Comparison of ENCODE assay signal across 1 cellular context in the genomic region with DNA sequence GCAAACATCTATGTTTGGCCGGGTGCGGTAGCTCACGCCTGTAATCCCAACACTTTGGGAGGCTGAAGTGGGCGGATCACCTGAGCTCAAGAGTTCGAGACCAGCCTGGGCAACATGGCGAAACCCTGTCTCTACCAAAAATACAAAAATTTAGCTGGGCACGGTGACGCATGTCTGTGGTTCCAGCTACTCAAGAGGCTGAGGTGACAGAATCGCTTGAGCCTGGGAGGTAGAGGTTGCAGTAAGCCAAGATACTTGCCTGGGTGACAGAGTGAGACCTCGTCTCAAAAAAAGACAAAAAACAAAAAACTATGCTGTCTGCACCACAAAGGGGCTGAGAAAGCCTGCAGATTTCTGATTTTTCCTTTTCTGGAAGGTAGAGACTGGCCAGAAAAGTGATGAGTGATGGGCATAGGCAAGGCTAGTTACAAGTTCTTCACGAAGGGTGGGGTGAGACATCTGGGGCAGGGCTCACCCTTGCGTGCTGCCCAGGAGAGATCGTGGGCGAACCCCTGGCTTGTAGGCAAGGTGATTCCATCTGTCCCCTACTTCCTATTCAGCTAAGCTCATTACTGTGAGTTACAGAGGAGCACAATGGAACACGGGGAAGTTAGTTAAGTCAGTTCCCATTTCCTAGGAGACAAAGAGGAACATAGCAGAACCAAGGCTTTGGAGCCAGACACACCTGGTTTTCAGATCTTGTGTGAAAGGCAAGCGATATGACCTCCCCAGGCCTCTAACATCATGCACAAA.
TF ChIP-seq lines count a peak whose summit lies in the region.

No MANE protein-coding gene starts in this region.

TF ChIP-seq in HepG2, 621 proteins besides CTCF, POLR2A, EP300 and RAD21:
- no peak for TF ChIP-seq SIX1 (CRISPR knock-in tag; IDR thresholded peaks at IDR 0.05; ENCODE audit: borderline replicate concordance)
- TF ChIP-seq, protein P1, sequence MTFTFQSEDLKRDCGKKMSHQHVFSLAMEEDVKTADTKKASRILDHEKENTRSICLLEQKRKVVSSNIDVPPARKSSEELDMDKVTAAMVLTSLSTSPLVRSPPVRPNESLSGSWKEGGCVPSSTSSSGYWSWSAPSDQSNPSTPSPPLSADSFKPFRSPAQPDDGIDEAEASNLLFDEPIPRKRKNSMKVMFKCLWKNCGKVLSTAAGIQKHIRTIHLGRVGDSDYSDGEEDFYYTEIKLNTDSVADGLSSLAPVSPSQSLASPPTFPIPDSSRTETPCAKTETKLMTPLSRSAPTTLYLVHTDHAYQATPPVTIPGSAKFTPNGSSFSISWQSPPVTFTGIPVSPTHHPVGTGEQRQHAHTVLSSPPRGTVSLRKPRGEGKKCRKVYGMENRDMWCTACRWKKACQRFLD (CRISPR knock-in tag; IDR thresholded peaks at IDR 0.05; ENCODE audit: borderline replicate concordance), result no peak
- TF ChIP-seq ZNF256 (CRISPR knock-in tag; conservative IDR thresholded peaks at IDR 0.05), result no peak
- peak; percentile 41; the same call in 1 of the 2 replicates for TF ChIP-seq ZC3H13 (CRISPR knock-in tag; IDR thresholded peaks at IDR 0.05)
- no peak for TF ChIP-seq ZNF878 (CRISPR knock-in tag; IDR thresholded peaks at IDR 0.05)
- TF ChIP-seq ZBTB7B (CRISPR knock-in tag; IDR thresholded peaks at IDR 0.05), result no peak
- TF ChIP-seq, protein P2, sequence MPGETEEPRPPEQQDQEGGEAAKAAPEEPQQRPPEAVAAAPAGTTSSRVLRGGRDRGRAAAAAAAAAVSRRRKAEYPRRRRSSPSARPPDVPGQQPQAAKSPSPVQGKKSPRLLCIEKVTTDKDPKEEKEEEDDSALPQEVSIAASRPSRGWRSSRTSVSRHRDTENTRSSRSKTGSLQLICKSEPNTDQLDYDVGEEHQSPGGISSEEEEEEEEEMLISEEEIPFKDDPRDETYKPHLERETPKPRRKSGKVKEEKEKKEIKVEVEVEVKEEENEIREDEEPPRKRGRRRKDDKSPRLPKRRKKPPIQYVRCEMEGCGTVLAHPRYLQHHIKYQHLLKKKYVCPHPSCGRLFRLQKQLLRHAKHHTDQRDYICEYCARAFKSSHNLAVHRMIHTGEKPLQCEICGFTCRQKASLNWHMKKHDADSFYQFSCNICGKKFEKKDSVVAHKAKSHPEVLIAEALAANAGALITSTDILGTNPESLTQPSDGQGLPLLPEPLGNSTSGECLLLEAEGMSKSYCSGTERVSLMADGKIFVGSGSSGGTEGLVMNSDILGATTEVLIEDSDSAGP (CRISPR knock-in tag; IDR thresholded peaks at IDR 0.05; ENCODE audit: borderline replicate concordance), result no peak
- TF ChIP-seq ONECUT2 (CRISPR knock-in tag; IDR thresholded peaks at IDR 0.05), result no peak
- TF ChIP-seq PAF1 (CRISPR knock-in tag; IDR thresholded peaks at IDR 0.05), result 0 out of 2 replicates have a peak, but pooled peaks have one; percentile 61
- TF ChIP-seq, protein P3, sequence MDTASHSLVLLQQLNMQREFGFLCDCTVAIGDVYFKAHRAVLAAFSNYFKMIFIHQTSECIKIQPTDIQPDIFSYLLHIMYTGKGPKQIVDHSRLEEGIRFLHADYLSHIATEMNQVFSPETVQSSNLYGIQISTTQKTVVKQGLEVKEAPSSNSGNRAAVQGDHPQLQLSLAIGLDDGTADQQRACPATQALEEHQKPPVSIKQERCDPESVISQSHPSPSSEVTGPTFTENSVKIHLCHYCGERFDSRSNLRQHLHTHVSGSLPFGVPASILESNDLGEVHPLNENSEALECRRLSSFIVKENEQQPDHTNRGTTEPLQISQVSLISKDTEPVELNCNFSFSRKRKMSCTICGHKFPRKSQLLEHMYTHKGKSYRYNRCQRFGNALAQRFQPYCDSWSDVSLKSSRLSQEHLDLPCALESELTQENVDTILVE (CRISPR knock-in tag; IDR thresholded peaks at IDR 0.05), result no peak
- no peak for TF ChIP-seq SRF (IDR thresholded peaks at IDR 0.05; ENCODE audit: low read depth, low read length)
- TF ChIP-seq, protein P4, sequence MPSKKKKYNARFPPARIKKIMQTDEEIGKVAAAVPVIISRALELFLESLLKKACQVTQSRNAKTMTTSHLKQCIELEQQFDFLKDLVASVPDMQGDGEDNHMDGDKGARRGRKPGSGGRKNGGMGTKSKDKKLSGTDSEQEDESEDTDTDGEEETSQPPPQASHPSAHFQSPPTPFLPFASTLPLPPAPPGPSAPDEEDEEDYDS (CRISPR knock-in tag; IDR thresholded peaks at IDR 0.05), result no peak
- TF ChIP-seq, protein P5, sequence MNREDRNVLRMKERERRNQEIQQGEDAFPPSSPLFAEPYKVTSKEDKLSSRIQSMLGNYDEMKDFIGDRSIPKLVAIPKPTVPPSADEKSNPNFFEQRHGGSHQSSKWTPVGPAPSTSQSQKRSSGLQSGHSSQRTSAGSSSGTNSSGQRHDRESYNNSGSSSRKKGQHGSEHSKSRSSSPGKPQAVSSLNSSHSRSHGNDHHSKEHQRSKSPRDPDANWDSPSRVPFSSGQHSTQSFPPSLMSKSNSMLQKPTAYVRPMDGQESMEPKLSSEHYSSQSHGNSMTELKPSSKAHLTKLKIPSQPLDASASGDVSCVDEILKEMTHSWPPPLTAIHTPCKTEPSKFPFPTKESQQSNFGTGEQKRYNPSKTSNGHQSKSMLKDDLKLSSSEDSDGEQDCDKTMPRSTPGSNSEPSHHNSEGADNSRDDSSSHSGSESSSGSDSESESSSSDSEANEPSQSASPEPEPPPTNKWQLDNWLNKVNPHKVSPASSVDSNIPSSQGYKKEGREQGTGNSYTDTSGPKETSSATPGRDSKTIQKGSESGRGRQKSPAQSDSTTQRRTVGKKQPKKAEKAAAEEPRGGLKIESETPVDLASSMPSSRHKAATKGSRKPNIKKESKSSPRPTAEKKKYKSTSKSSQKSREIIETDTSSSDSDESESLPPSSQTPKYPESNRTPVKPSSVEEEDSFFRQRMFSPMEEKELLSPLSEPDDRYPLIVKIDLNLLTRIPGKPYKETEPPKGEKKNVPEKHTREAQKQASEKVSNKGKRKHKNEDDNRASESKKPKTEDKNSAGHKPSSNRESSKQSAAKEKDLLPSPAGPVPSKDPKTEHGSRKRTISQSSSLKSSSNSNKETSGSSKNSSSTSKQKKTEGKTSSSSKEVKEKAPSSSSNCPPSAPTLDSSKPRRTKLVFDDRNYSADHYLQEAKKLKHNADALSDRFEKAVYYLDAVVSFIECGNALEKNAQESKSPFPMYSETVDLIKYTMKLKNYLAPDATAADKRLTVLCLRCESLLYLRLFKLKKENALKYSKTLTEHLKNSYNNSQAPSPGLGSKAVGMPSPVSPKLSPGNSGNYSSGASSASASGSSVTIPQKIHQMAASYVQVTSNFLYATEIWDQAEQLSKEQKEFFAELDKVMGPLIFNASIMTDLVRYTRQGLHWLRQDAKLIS (CRISPR knock-in tag; IDR thresholded peaks at IDR 0.05), result peak; percentile 79; the same call in 1 of the 2 replicates
- no peak for TF ChIP-seq ZNF501 (CRISPR knock-in tag; IDR thresholded peaks at IDR 0.05)
- TF ChIP-seq POLR2G (IDR thresholded peaks at IDR 0.05; ENCODE audit: low read depth, low read length), result peak; percentile 40
- peak; percentile 68; the same call in 1 of the 2 replicates for TF ChIP-seq RBFOX2 (IDR thresholded peaks at IDR 0.05; ENCODE audit: low read depth, low read length)
- no peak for TF ChIP-seq ZNF225 (CRISPR knock-in tag; IDR thresholded peaks at IDR 0.05)
- TF ChIP-seq POLR2AphosphoS5 (IDR thresholded peaks at IDR 0.05; ENCODE audit: low read depth, low read length), result peak; percentile 19
- 0 out of 2 replicates have a peak, but pooled peaks have one; percentile 30 for TF ChIP-seq ZNF782 (CRISPR knock-in tag; IDR thresholded peaks at IDR 0.05; ENCODE audit: borderline replicate concordance)
- no peak for TF ChIP-seq HIVEP1 (CRISPR knock-in tag; IDR thresholded peaks at IDR 0.05)
- TF ChIP-seq RCOR2 (CRISPR knock-in tag; IDR thresholded peaks at IDR 0.05), result no peak
- TF ChIP-seq NCOA1 (CRISPR knock-in tag; IDR thresholded peaks at IDR 0.05), result no peak
- no peak for TF ChIP-seq HNRNPLL (IDR thresholded peaks at IDR 0.05; ENCODE audit: low read depth, low read length, poor library complexity, severe bottlenecking)
- no peak for TF ChIP-seq RNF2 (conservative IDR thresholded peaks at IDR 0.05; ENCODE audit: low read depth)
- peak; percentile 6; the same call in 1 of the 2 replicates for TF ChIP-seq TAF1 (CRISPR knock-in tag; IDR thresholded peaks at IDR 0.05)
- TF ChIP-seq, protein P6, sequence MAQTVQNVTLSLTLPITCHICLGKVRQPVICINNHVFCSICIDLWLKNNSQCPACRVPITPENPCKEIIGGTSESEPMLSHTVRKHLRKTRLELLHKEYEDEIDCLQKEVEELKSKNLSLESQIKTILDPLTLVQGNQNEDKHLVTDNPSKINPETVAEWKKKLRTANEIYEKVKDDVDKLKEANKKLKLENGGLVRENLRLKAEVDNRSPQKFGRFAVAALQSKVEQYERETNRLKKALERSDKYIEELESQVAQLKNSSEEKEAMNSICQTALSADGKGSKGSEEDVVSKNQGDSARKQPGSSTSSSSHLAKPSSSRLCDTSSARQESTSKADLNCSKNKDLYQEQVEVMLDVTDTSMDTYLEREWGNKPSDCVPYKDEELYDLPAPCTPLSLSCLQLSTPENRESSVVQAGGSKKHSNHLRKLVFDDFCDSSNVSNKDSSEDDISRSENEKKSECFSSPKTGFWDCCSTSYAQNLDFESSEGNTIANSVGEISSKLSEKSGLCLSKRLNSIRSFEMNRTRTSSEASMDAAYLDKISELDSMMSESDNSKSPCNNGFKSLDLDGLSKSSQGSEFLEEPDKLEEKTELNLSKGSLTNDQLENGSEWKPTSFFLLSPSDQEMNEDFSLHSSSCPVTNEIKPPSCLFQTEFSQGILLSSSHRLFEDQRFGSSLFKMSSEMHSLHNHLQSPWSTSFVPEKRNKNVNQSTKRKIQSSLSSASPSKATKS (CRISPR knock-in tag; IDR thresholded peaks at IDR 0.05), result no peak
- TF ChIP-seq, protein P7, sequence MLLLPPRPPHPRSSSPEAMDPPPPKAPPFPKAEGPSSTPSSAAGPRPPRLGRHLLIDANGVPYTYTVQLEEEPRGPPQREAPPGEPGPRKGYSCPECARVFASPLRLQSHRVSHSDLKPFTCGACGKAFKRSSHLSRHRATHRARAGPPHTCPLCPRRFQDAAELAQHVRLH (CRISPR knock-in tag; IDR thresholded peaks at IDR 0.05; ENCODE audit: borderline replicate concordance, low read depth), result no peak
- no peak for TF ChIP-seq PTBP1 (IDR thresholded peaks at IDR 0.05; ENCODE audit: low read depth, low read length, poor library complexity, severe bottlenecking)
- TF ChIP-seq ZNF451 (CRISPR knock-in tag; IDR thresholded peaks at IDR 0.05), result no peak
- TF ChIP-seq ELF1 (CRISPR knock-in tag; IDR thresholded peaks at IDR 0.05), result no peak
- no peak for TF ChIP-seq ZNF124 (CRISPR knock-in tag; IDR thresholded peaks at IDR 0.05)
TF ChIP-seq in HepG2: peak in this region for 8.
